ENCODE assay signal across 8 cellular contexts in the genomic region with DNA sequence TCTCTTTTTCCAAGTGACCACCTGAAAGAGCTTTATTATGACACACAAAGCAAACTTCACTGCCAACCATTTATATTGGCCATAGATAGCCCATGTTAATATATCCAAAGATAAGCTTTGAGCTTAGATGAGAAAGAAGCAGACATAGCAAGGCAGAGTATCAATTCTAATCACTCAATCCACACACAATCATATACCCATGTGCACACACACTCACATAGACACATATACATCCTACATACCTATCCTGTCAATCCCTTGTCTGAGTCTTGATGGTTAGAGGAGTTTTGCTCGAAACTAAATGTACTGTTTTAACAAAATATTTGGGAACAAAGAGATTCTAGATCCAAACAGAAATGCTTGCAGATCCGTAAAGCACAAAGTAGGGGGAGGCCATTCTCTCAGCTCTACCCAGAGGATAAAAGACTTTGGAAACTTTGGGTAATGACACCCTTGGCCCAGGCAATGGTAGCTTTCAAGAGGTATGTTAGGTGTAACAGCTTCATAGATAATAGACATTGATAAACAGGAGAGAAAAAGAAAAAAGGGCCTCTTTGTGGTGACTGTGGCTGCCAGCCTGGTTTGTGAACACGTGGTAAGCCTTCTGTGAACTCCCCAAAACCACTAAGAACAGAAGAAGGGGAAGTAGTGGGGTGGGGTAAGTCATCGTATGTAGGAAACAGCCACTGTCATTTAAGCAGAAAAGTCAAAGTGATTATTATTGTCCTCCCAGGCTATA.
DNase-seq lines count a peak whose midpoint lies in the region; ATAC-seq and TF ChIP-seq lines count a peak whose summit lies in the region.

No MANE protein-coding gene starts in this region.

- no peak overlapping the region for H3K27ac ChIP-seq in mammary epithelial cell (ENCODE audit: insufficient read depth, low read depth, low read length)

- CTCF ChIA-PET in mammary epithelial cell (lab: Charles Lee; ENCODE audit: low non-redundant PET) = interaction anchor here (0.6 kb wide), 1 partner anchor 13 kb away, joined by 4 read pairs; no protein-coding TSS in a partner anchor

- no peaks in the 10 kb centered on the region for H3K27me3 ChIP-seq in mammary epithelial cell (ENCODE audit: insufficient read depth, low read length)

- in situ Hi-C loops in mammary epithelial cell (cut with MboI; ENCODE audit: low sequenced_read_pairs in 2 of 2) (loop anchor here in 1 of 2 donors (25.0 kb wide), 1 partner anchor 88 kb away; no protein-coding TSS in a partner anchor), ACHN (cut with HindIII; ENCODE audit: low pct_ligation_motif_present, low pct_unique_long_range_greater_than_20kb, low sequenced_read_pairs) (no loop called here)

- no peak overlapping the region for H2AFZ ChIP-seq in mammary epithelial cell (ENCODE audit: low read depth, low read length)

- ATAC-seq in HG03432 (IDR thresholded peaks at IDR 0.05; ENCODE audit: unreplicated experiment) = peak; percentile 98

- WGBS in mammary epithelial cell (ENCODE audit: low coverage, missing lambda C conversion rate) = 25% methylated on average over 4 of the region's 4 CpGs

- DNase-seq in activated gamma-delta T cell treated with Interleukin-2 at 50 U/mL for 16 hours = peak; percentile 16
- DNase-seq in activated gamma-delta T cell (lab: John Stamatoyannopoulos, UW) = no peak
- DNase-seq in activated CD4-positive, alpha-beta T cell treated with anti-CD3 and anti-CD28 coated beads, Interleukin-2, amount 50 U/mL, for 1 hour = peak; percentile 16
- peak in 2 of 3 donors; percentile 8 to 21 for DNase-seq in stimulated activated CD4-positive, alpha-beta T cell treated with anti-CD3 and anti-CD28 coated beads, Interleukin-12 subunit alpha, Interleukin-12 subunit beta, amount 100 ng/mL, for 48 hours (ENCODE audit: low read depth in 2 of 3, low spot score in 1 of 3)
- DNase-seq in mammary epithelial cell = no peak
- DNase-seq in ACHN = no peak
- DNase-seq in NCI-H1092 treated with DMSO at 0.1 percent for 48 hours (lab: John Stamatoyannopoulos, UW) = no peak

- H4K20me1 ChIP-seq in mammary epithelial cell (ENCODE audit: insufficient read depth, low read length) = no peaks in the 10 kb centered on the region

- H3K9ac ChIP-seq in mammary epithelial cell (ENCODE audit: insufficient read depth, low read length) = no peak overlapping the region

- H3K4me2 ChIP-seq in mammary epithelial cell (ENCODE audit: insufficient read depth, low read depth, low read length) = no peak overlapping the region

- dilution Hi-C loops in mammary epithelial cell (cut with HindIII; ENCODE audit: low sequenced_read_pairs) = no loop called here

- BruUV-seq in mammary epithelial cell (replicated peaks; lab: Mats Ljungman, UMichigan) = no TSS peak

- H3K4me1 ChIP-seq in mammary epithelial cell (ENCODE audit: insufficient read depth, low read length) = no peaks in the 10 kb centered on the region

- no peaks in the 10 kb centered on the region for H3K9me3 ChIP-seq in mammary epithelial cell (replicated peaks; ENCODE audit: insufficient read depth, low read length)

- no peaks in the 10 kb centered on the region for H3K79me2 ChIP-seq in mammary epithelial cell (ENCODE audit: insufficient read depth, low read length)

- H3K4me3 ChIP-seq in mammary epithelial cell (replicated peaks in 1 of 3; ENCODE audit: insufficient read depth in 1 of 3, low read depth in 2 of 3, low read length in 3 of 3) = no peak overlapping the region

- no peak for TF ChIP-seq CTCF in mammary epithelial cell (conservative IDR thresholded peaks at IDR 0.05 in 1 of 2, IDR thresholded peaks at IDR 0.05 in 1 of 2; ENCODE audit: extremely low read depth in 1 of 2, insufficient read depth in 1 of 2, low read depth in 1 of 2, low read length in 2 of 2)

- intact Hi-C loops in mammary epithelial cell (cut with micrococcal nuclease) = no loop called here

- H3K36me3 ChIP-seq in mammary epithelial cell (ENCODE audit: insufficient read depth, low read length) = no peaks in the 10 kb centered on the region

Comparison
In these comparisons a context has a peak if more than half of its experiments do, and no peak if none do; other contexts are left out.
1. DNase-seq: peak in activated gamma-delta T cell treated with Interleukin-2 at 50 U/mL for 16 hours (single experiment), activated CD4-positive, alpha-beta T cell treated with anti-CD3 and anti-CD28 coated beads, Interleukin-2, amount 50 U/mL, for 1 hour (single experiment) and stimulated activated CD4-positive, alpha-beta T cell treated with anti-CD3 and anti-CD28 coated beads, Interleukin-12 subunit alpha, Interleukin-12 subunit beta, amount 100 ng/mL, for 48 hours (2 of 3); none in activated gamma-delta T cell (single experiment), mammary epithelial cell (single experiment), ACHN (single experiment) and NCI-H1092 treated with DMSO at 0.1 percent for 48 hours (single experiment).